Comparison of ENCODE assay signal across 1 cellular context in genomic region chr12:45991289-45992249, GRCh38.
TF ChIP-seq lines count a peak whose summit lies in the region.

No MANE protein-coding gene starts in this region.

TF ChIP-seq in HEK293, 187 proteins besides CTCF, POLR2A, EP300 and RAD21 (continued from another document and continues in another):
- 0 out of 2 replicates have a peak, but pooled peaks have one; percentile 67 for TF ChIP-seq HOXC10 (CRISPR knock-in tag; IDR thresholded peaks at IDR 0.05)
- peak; percentile 85 for TF ChIP-seq ZBTB10 (tag by site-specific recombination; IDR thresholded peaks at IDR 0.05)
- TF ChIP-seq ZBTB48 (tag by site-specific recombination; IDR thresholded peaks at IDR 0.05), result peak; percentile 34; the same call in 1 of the 2 replicates
- TF ChIP-seq ZNF391 (tag by site-specific recombination; IDR thresholded peaks at IDR 0.05; ENCODE audit: borderline replicate concordance, low read depth), result peak; percentile 93
- peak; percentile 91 for TF ChIP-seq ZNF837 (tag by site-specific recombination; IDR thresholded peaks at IDR 0.05)
- no peak for TF ChIP-seq ZNF560 (tag by site-specific recombination; IDR thresholded peaks at IDR 0.05; ENCODE audit: borderline replicate concordance)
- TF ChIP-seq ZNF398 (tag by site-specific recombination; IDR thresholded peaks at IDR 0.05), result peak; percentile 50; the same call in 1 of the 2 replicates
- no peak for TF ChIP-seq ZNF174 (tag by site-specific recombination; IDR thresholded peaks at IDR 0.05)
- no peak for TF ChIP-seq ZNF155 (tag by site-specific recombination; IDR thresholded peaks at IDR 0.05)
- TF ChIP-seq ZIC2 (tag by site-specific recombination; IDR thresholded peaks at IDR 0.05), result peak; percentile 59
- no peak for TF ChIP-seq ZNF792 (tag by site-specific recombination; IDR thresholded peaks at IDR 0.05)
- peak; percentile 91; the same call in 1 of the 2 replicates for TF ChIP-seq ZSCAN5A (tag by site-specific recombination; IDR thresholded peaks at IDR 0.05)
- TF ChIP-seq ZNF629 (tag by site-specific recombination; IDR thresholded peaks at IDR 0.05), result peak; percentile 77; the same call in 1 of the 2 replicates
- peak; percentile 83; the same call in 1 of the 2 replicates for TF ChIP-seq ZNF610 (tag by site-specific recombination; IDR thresholded peaks at IDR 0.05; ENCODE audit: borderline replicate concordance)
- TF ChIP-seq HOXD13 (CRISPR knock-in tag; IDR thresholded peaks at IDR 0.05; ENCODE audit: borderline replicate concordance), result peak; percentile 71
- TF ChIP-seq ZFP37 (tag by site-specific recombination; IDR thresholded peaks at IDR 0.05), result peak; percentile 94
- peak; percentile 9; the same call in 1 of the 2 replicates for TF ChIP-seq ZNF133 (tag by site-specific recombination; IDR thresholded peaks at IDR 0.05)
- TF ChIP-seq ZNF10 (tag by site-specific recombination; IDR thresholded peaks at IDR 0.05), result no peak; the same call in none of the 2 replicates
- TF ChIP-seq OSR2 (tag by site-specific recombination; IDR thresholded peaks at IDR 0.05), result 0 out of 2 replicates have a peak, but pooled peaks have one; percentile 23
- TF ChIP-seq ZNF423 (tag by site-specific recombination; IDR thresholded peaks at IDR 0.05), result 0 out of 2 replicates have a peak, but pooled peaks have one; percentile 63
- peak; percentile 87 for TF ChIP-seq SP2 (tag by site-specific recombination; IDR thresholded peaks at IDR 0.05)
- TF ChIP-seq ZNF692 (tag by site-specific recombination; IDR thresholded peaks at IDR 0.05), result peak; percentile 85
- peak; percentile 73 for TF ChIP-seq WT1 (tag by site-specific recombination; IDR thresholded peaks at IDR 0.05)
- peak; percentile 99 for TF ChIP-seq PATZ1 (tag by site-specific recombination; IDR thresholded peaks at IDR 0.05)
- TF ChIP-seq INSM2 (tag by site-specific recombination; IDR thresholded peaks at IDR 0.05), result peak; percentile 86; the same call in 1 of the 2 replicates
- peak; percentile 76; the same call in 1 of the 2 replicates for TF ChIP-seq TRIM28 (IDR thresholded peaks at IDR 0.05; ENCODE audit: borderline replicate concordance, low read length)
- peak; percentile 58; the same call in 1 of the 2 replicates for TF ChIP-seq GLIS2 (tag by site-specific recombination; IDR thresholded peaks at IDR 0.05)
- TF ChIP-seq ZEB2 (tag by site-specific recombination; IDR thresholded peaks at IDR 0.05), result peak; percentile 96
- TF ChIP-seq ZNF639 (tag by site-specific recombination; IDR thresholded peaks at IDR 0.05), result peak; percentile 58; the same call in 1 of the 2 replicates
- TF ChIP-seq YY2 (tag by site-specific recombination; IDR thresholded peaks at IDR 0.05), result no peak
- no peak for TF ChIP-seq ZNF433 (tag by site-specific recombination; IDR thresholded peaks at IDR 0.05; ENCODE audit: low read depth)
- peak; percentile 91 for TF ChIP-seq ZBTB11 (tag by site-specific recombination; conservative IDR thresholded peaks at IDR 0.05; ENCODE audit: low read depth)
- TF ChIP-seq ZSCAN18 (tag by site-specific recombination; IDR thresholded peaks at IDR 0.05), result no peak
- peak; percentile 61; the same call in 1 of the 2 replicates for TF ChIP-seq ZNF777 (tag by site-specific recombination; IDR thresholded peaks at IDR 0.05; ENCODE audit: borderline replicate concordance)
- peak; percentile 64 for TF ChIP-seq IKZF3 (tag by site-specific recombination; IDR thresholded peaks at IDR 0.05)
- peak; percentile 87 for TF ChIP-seq KLF17 (tag by site-specific recombination; IDR thresholded peaks at IDR 0.05)
- TF ChIP-seq ZBTB26 (tag by site-specific recombination; optimal IDR thresholded peaks at IDR 0.05), result peak; percentile 99
- TF ChIP-seq KLF1 (tag by site-specific recombination; IDR thresholded peaks at IDR 0.05), result peak; percentile 79
